18 cellular contexts compared by ENCODE assay signal in genomic region chr2:43001787-43002468, GRCh38.
DNase-seq lines count a peak whose midpoint lies in the region; ATAC-seq and TF ChIP-seq lines count a peak whose summit lies in the region.
"Had no signal": no experiment of that assay in that cellular context is flagged by ENCODE, and none has a peak within 500 bp of the region (broad histone marks: within the 10 kb centered on the region; RNA-seq: fewer than 3 reads in every experiment).

No MANE protein-coding gene starts in this region.

- no peaks in the 10 kb centered on the region for H3K9me3 ChIP-seq in RWPE2 (ENCODE audit: severe bottlenecking)
- H3K9me3 ChIP-seq in endodermal cell (ENCODE audit: control insufficient read depth, low read length) = no peaks in the 10 kb centered on the region
- H3K9me3 ChIP-seq in neuronal stem cell (replicated peaks in 1 of 2; ENCODE audit: control insufficient read depth in 2 of 2, insufficient read depth in 1 of 2, low read depth in 1 of 2, low read length in 2 of 2) = peaks cover 0 to 2% of the 10 kb centered on the region in 2 donors
- H3K9me3 ChIP-seq in vagina = no peaks in the 10 kb centered on the region

- no peak overlapping the region for H2BK5ac ChIP-seq in neuronal stem cell (ENCODE audit: low read length)

- H2AK5ac ChIP-seq in neuronal stem cell (ENCODE audit: low read depth, low read length) = no peak overlapping the region

- no peak overlapping the region for H3K4me3 ChIP-seq in RWPE2 (ENCODE audit: severe bottlenecking)
- H3K4me3 ChIP-seq in endodermal cell (ENCODE audit: low read length) = no peak overlapping the region
- H3K4me3 ChIP-seq in neuronal stem cell (ENCODE audit: low read length in 2 of 2) = no peak overlapping the region
- no peak overlapping the region for H3K4me3 ChIP-seq in vagina

- H2BK12ac ChIP-seq in neuronal stem cell (ENCODE audit: low read length) = no peak overlapping the region

- intact Hi-C loops in Calu3 (cut with micrococcal nuclease; ENCODE audit: unreplicated experiment) = no loop called here
- intact Hi-C loops in vagina (cut with DNase I) = no loop called here

- H2BK120ac ChIP-seq in neuronal stem cell (ENCODE audit: low read depth, low read length) = no peak overlapping the region

- H4K8ac ChIP-seq in neuronal stem cell (ENCODE audit: low read depth, low read length) = no peak overlapping the region

- DNase-seq in Calu3 = no peak
- peak; percentile 15 for DNase-seq in RWPE2 (ENCODE audit: low spot score)
- DNase-seq in endodermal cell = peak; percentile 17
- DNase-seq in neuronal stem cell (ENCODE audit: low spot score) = no peak
- no peak for DNase-seq in vagina (ENCODE audit: extremely low spot score in 2 of 2)
- DNase-seq in amniotic stem cell (lab: John Stamatoyannopoulos, UW) = no peak
- no peak for DNase-seq in globus pallidus (ENCODE audit: low spot score)
- no peak for DNase-seq in NCI-H446 (lab: John Stamatoyannopoulos, UW)
- DNase-seq: ACHN; AML-193; DMS53; H7; NCI-H1105 treated with DMSO at 0.1 percent for 48 hours; NCI-H187; NCI-H345; NCI-H526 treated with DMSO at 0.1 percent for 48 hours; NK-92 treated with Interleukin-12 subunit alpha and Interleukin-12 subunit beta, amount 100 ng/mL, for 24 hours had no signal

- no peak overlapping the region for H3K18ac ChIP-seq in neuronal stem cell (ENCODE audit: low read length)

- no peaks in the 10 kb centered on the region for H3K36me3 ChIP-seq in RWPE2 (ENCODE audit: low read depth)
- no peaks in the 10 kb centered on the region for H3K36me3 ChIP-seq in endodermal cell (ENCODE audit: control insufficient read depth, insufficient read depth, low read length)
- no peaks in the 10 kb centered on the region for H3K36me3 ChIP-seq in neuronal stem cell (replicated peaks in 1 of 2; ENCODE audit: control insufficient read depth in 2 of 2, insufficient read depth in 2 of 2, low read length in 2 of 2)
- H3K36me3 ChIP-seq in vagina = no peaks in the 10 kb centered on the region

- no peak for TF ChIP-seq CTCF in Calu3 (IDR thresholded peaks at IDR 0.05; ENCODE audit: unreplicated experiment)
- TF ChIP-seq CTCF in RWPE2 (IDR thresholded peaks at IDR 0.05; ENCODE audit: poor library complexity, severe bottlenecking) = no peak
- TF ChIP-seq CTCF in endodermal cell (conservative IDR thresholded peaks at IDR 0.05) = no peak
- no peak for TF ChIP-seq CTCF in vagina (IDR thresholded peaks at IDR 0.05)

- no peak overlapping the region for H3K4me3 Mint-ChIP-seq in Calu3 (ENCODE audit: low read depth, unreplicated experiment)
- no peak overlapping the region for H3K4me3 Mint-ChIP-seq in endodermal cell
- H3K4me3 Mint-ChIP-seq: CD14-positive monocyte had no signal

- H3K4me1 ChIP-seq in RWPE2 (ENCODE audit: insufficient read depth, poor library complexity, severe bottlenecking) = no peaks in the 10 kb centered on the region
- peaks cover 7% of the 10 kb centered on the region for H3K4me1 ChIP-seq in endodermal cell (ENCODE audit: control insufficient read depth, insufficient read depth, low read length)
- H3K4me1 ChIP-seq in neuronal stem cell (ENCODE audit: control insufficient read depth in 2 of 2, insufficient read depth in 1 of 2, low read depth in 1 of 2, low read length in 2 of 2) = peaks cover 6 to 11% of the 10 kb centered on the region in 2 donors
- peaks cover 13% of the 10 kb centered on the region for H3K4me1 ChIP-seq in vagina

- no peak overlapping the region for H4K91ac ChIP-seq in neuronal stem cell (ENCODE audit: low read depth, low read length, poor library complexity)

- no peak overlapping the region for H3K14ac ChIP-seq in neuronal stem cell (ENCODE audit: low read length)

- H3K27ac Mint-ChIP-seq in Calu3 (ENCODE audit: unreplicated experiment) (peak overlapping the region; percentile 79), endodermal cell (no peak overlapping the region)
- H3K27ac Mint-ChIP-seq: CD14-positive monocyte had no signal

- no peaks in the 10 kb centered on the region for H3K9me3 Mint-ChIP-seq in Calu3 (ENCODE audit: low read depth, unreplicated experiment)
- H3K9me3 Mint-ChIP-seq in endodermal cell = peaks cover 1% of the 10 kb centered on the region

- H3K9ac ChIP-seq in endodermal cell (ENCODE audit: extremely low read depth, low read length, poor library complexity, severe bottlenecking) (no peak overlapping the region), neuronal stem cell (ENCODE audit: low read depth, low read length, poor library complexity) (peak overlapping the region; percentile 15)

- 92 to 98% methylated on average over 5 of the region's 5 CpGs for WGBS in endodermal cell (ENCODE audit: insufficient coverage in 1 of 2, insufficient read length in 1 of 2), 2 experiments
- no CpG with 5 or more reads among the region's 5 CpGs for WGBS in neuronal stem cell (ENCODE audit: extremely low coverage in 2 of 2, insufficient read length in 2 of 2, insufficient replicate concordance in 1 of 2), 2 donors

- peaks cover 50% of the 10 kb centered on the region for H3K36me3 Mint-ChIP-seq in Calu3 (ENCODE audit: insufficient read depth, unreplicated experiment)
- H3K36me3 Mint-ChIP-seq in endodermal cell (ENCODE audit: low read depth) = no peaks in the 10 kb centered on the region
- H3K36me3 Mint-ChIP-seq: CD14-positive monocyte had no signal

- no peak overlapping the region for H3K4me2 ChIP-seq in neuronal stem cell (ENCODE audit: insufficient read depth, low read length, poor library complexity, severe bottlenecking)

- H3K4ac ChIP-seq in neuronal stem cell (ENCODE audit: low read length) = no peak overlapping the region

- BruUV-seq in Calu3 (replicated peaks; lab: Mats Ljungman, UMichigan) = no TSS peak

- H3K4me1 Mint-ChIP-seq in Calu3 (ENCODE audit: low read depth, unreplicated experiment) (peaks cover 74% of the 10 kb centered on the region), endodermal cell (peaks cover 31% of the 10 kb centered on the region)

- H3K23ac ChIP-seq in neuronal stem cell (ENCODE audit: low read depth, low read length, poor library complexity) = no peak overlapping the region

- ATAC-seq in RWPE2 (ENCODE audit: low read depth) = no peak

- H2BK15ac ChIP-seq in neuronal stem cell (ENCODE audit: low read length) = no peak overlapping the region

- H3K27me3 ChIP-seq in RWPE2 (ENCODE audit: insufficient read depth, poor library complexity, severe bottlenecking) = no peaks in the 10 kb centered on the region
- no peaks in the 10 kb centered on the region for H3K27me3 ChIP-seq in endodermal cell (ENCODE audit: control insufficient read depth, insufficient read depth, low read length, poor library complexity, severe bottlenecking)
- peaks cover 0 to 2% (median 0%) of the 10 kb centered on the region in 3 experiments for H3K27me3 ChIP-seq in neuronal stem cell (ENCODE audit: control insufficient read depth in 3 of 3, insufficient read depth in 3 of 3, low read depth in 1 of 3, low read length in 3 of 3)
- no peaks in the 10 kb centered on the region for H3K27me3 ChIP-seq in vagina

- H3K27ac ChIP-seq in RWPE2 (ENCODE audit: poor library complexity, severe bottlenecking) = no peak overlapping the region
- no peak overlapping the region for H3K27ac ChIP-seq in endodermal cell (ENCODE audit: low read depth, low read length)
- H3K27ac ChIP-seq in neuronal stem cell (replicated peaks; ENCODE audit: low read length) = no peak overlapping the region
- H3K27ac ChIP-seq in vagina = no peak overlapping the region

- H3K79me1 ChIP-seq in neuronal stem cell (ENCODE audit: low read depth, low read length) = no peaks in the 10 kb centered on the region

- H3K27me3 Mint-ChIP-seq in Calu3 (ENCODE audit: unreplicated experiment) = no peaks in the 10 kb centered on the region
- H3K27me3 Mint-ChIP-seq in endodermal cell (ENCODE audit: insufficient read depth) = no peaks in the 10 kb centered on the region

- no peak for TF ChIP-seq POLR2A in vagina (IDR thresholded peaks at IDR 0.05)

- no peak overlapping the region for H2AFZ ChIP-seq in neuronal stem cell (ENCODE audit: low read length)

- CTCF ChIA-PET in Calu3 (lab: Charles Lee) = interaction anchor here (0.6 kb wide), 1 partner anchor 20 kb away, joined by 5 read pairs; no protein-coding TSS in a partner anchor

Comparison
In these comparisons a context has a peak if more than half of its experiments do, and no peak if none do; other contexts are left out.
1. DNase-seq: peak in RWPE2 (single experiment) and endodermal cell (single experiment); none in Calu3 (single experiment), neuronal stem cell (single experiment), vagina (0 of 2), amniotic stem cell (single experiment), globus pallidus (single experiment) and NCI-H446 (0 of 2).